Comparison of ENCODE assay signal across 17 cellular contexts in the genomic region with DNA sequence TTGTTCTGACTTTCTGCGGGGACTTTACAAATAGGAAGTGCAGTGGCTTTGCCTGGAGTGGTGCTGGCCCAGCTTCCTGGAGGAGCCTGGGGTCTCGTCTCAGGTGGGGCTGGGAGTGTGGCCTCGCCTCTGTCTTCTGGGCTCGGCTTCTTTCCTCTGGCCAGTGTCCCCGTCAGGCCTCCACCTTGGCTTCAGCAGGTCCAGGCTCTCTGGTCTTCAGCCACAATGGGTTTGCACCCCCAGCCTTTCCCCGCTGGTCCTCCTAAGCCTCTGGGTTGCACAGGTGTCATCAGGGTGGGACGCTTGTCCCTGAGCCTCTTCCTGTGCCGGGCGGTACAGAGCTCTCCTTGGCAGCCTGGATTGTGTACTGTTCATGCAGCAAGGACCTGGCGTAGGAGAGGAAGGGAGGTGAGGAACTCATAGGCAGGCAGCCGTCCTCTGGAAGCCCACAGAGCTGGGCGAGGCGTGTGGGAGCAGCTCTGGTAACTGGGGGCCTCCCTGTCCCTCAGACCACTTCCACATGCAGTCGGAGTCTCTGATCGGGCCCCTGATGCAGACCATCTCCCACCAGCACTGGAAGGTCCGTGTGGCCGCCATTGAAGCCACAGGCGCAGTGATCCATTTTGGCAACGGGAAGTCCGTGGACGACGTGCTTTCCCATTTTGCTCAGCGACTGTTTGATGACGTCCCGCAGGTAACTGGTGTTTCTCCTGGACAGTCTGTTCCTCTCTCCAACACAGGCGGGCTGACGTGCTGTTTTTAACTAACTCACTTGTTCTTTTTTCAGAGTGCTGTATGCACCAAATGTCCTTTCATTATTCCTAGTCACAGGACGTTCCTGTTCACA. TPM values are rescaled to one million over a fixed set of nuclear protein-coding genes. Genes with fewer than 3 reads are reported as not detected.
DNase-seq lines count a peak whose midpoint lies in the region; ATAC-seq and TF ChIP-seq lines count a peak whose summit lies in the region.
"Had no signal": no experiment of that assay in that cellular context is flagged by ENCODE, and none has a peak within 500 bp of the region (broad histone marks: within the 10 kb centered on the region; RNA-seq: fewer than 3 reads in every experiment).

No MANE protein-coding gene starts in this region.

- peaks cover 0 to 53% (median 18%) of the 10 kb centered on the region in 6 donors for H3K36me3 ChIP-seq in spleen

- H3K36me3 Mint-ChIP-seq in activated naive CD4-positive, alpha-beta T cell treated with anti-CD3 and anti-CD28 coated beads, Interleukin-2, amount 50 U/mL, for 24 hours: peaks cover 14% of the 10 kb centered on the region
- H3K36me3 Mint-ChIP-seq in T-helper 17 cell (ENCODE audit: low read depth) (no peaks in the 10 kb centered on the region), memory B cell (peaks cover 7% of the 10 kb centered on the region)

- peak overlapping the region; percentile 24 for H3K4me3 Mint-ChIP-seq in activated naive CD4-positive, alpha-beta T cell treated with anti-CD3 and anti-CD28 coated beads, Interleukin-2, amount 50 U/mL, for 24 hours
- H3K4me3 Mint-ChIP-seq in T-helper 17 cell (peak overlapping the region; percentile 62), memory B cell (peak overlapping the region; percentile 49)

- 86 to 94% (median 91%) methylated on average over 23 to 28 of the region's 28 CpGs for WGBS in spleen, 5 donors

- H3K4me1 Mint-ChIP-seq in activated naive CD4-positive, alpha-beta T cell treated with anti-CD3 and anti-CD28 coated beads, Interleukin-2, amount 50 U/mL, for 24 hours: peaks cover 38% of the 10 kb centered on the region
- peaks cover 8% of the 10 kb centered on the region for H3K4me1 Mint-ChIP-seq in T-helper 17 cell
- H3K4me1 Mint-ChIP-seq in memory B cell: peaks cover 16% of the 10 kb centered on the region

- no peak for TF ChIP-seq CTCF in spleen (IDR thresholded peaks at IDR 0.05 in 8 of 11, conservative IDR thresholded peaks at IDR 0.05 in 3 of 11)

- no peaks in the 10 kb centered on the region for H3K27me3 ChIP-seq in spleen (replicated peaks in 1 of 7)
- H3K27me3 ChIP-seq: esophagus muscularis mucosa had no signal

- H3K27me3 Mint-ChIP-seq in activated naive CD4-positive, alpha-beta T cell treated with anti-CD3 and anti-CD28 coated beads, Interleukin-2, amount 50 U/mL, for 24 hours: no peaks in the 10 kb centered on the region
- no peaks in the 10 kb centered on the region for H3K27me3 Mint-ChIP-seq in T-helper 17 cell
- H3K27me3 Mint-ChIP-seq in memory B cell: no peaks in the 10 kb centered on the region

- no peak for TF ChIP-seq POLR2A in spleen (IDR thresholded peaks at IDR 0.05)

- no peak overlapping the region for H3K4me3 ChIP-seq in spleen
- H3K4me3 ChIP-seq: thoracic aorta had no signal

- H3K9me3 ChIP-seq in T-helper 17 cell (ENCODE audit: control insufficient read depth, low read length, poor library complexity, severe bottlenecking) (no peaks in the 10 kb centered on the region), spleen (peaks cover 2 to 13% (median 10%) of the 10 kb centered on the region in 8 donors)

- intact Hi-C loops in spleen (cut with DNase I; ENCODE audit: low total_unique reads): no loop called here

- H3K9me3 Mint-ChIP-seq in activated naive CD4-positive, alpha-beta T cell treated with anti-CD3 and anti-CD28 coated beads, Interleukin-2, amount 50 U/mL, for 24 hours: no peaks in the 10 kb centered on the region
- H3K9me3 Mint-ChIP-seq in memory B cell: no peaks in the 10 kb centered on the region

- ATAC-seq in T-helper 17 cell (no peak), memory B cell (ENCODE audit: low read depth) (no peak), HG02588 (IDR thresholded peaks at IDR 0.05; ENCODE audit: unreplicated experiment) (no peak)

- peaks cover 6 to 44% (median 28%) of the 10 kb centered on the region in 6 donors for H3K4me1 ChIP-seq in spleen

- H3K27ac ChIP-seq in spleen: no peak overlapping the region
- H3K27ac ChIP-seq: thoracic aorta had no signal

- no peak for DNase-seq in activated naive CD4-positive, alpha-beta T cell treated with anti-CD3 and anti-CD28 coated beads, Interleukin-2, amount 50 U/mL, for 16 hours
- DNase-seq in T-helper 17 cell (no peak), memory B cell (ENCODE audit: low spot score in 2 of 2) (no peak), spleen (peak; percentile 71), ecto neural progenitor cell (ENCODE audit: low spot score) (no peak), NCI-H1436 (lab: John Stamatoyannopoulos, UW) (no peak)
- DNase-seq: activated CD4-positive, alpha-beta T cell treated with anti-CD3 and anti-CD28 coated beads for 1 hour; glutamatergic neuron; mammary epithelial cell; NCI-H1436 treated with DMSO at 0.1 percent for 48 hours; NCI-H345; NK-92 treated with Interleukin-12 subunit alpha and Interleukin-12 subunit beta, amount 100 ng/mL, for 24 hours; stimulated activated CD4-positive, alpha-beta T cell treated with anti-CD3 and anti-CD28 coated beads, Interleukin-2, amount 100 ng/mL, for 48 hours had no signal

- H3K27ac Mint-ChIP-seq in activated naive CD4-positive, alpha-beta T cell treated with anti-CD3 and anti-CD28 coated beads, Interleukin-2, amount 50 U/mL, for 24 hours: peak overlapping the region; percentile 19
- H3K27ac Mint-ChIP-seq in T-helper 17 cell: peak overlapping the region; percentile 43
- H3K27ac Mint-ChIP-seq in memory B cell: no peak overlapping the region

RNA-seq across cellular contexts. Expression of a gene that starts 2.3 kb away (rescaled TPM):
- 10 to 100 TPM in 1 of 2 donors, 1 to 10 TPM in 1; 10.0 to 22.1 TPM for total RNA-seq in T-helper 17 cell
- total RNA-seq in spleen: 10 to 100 TPM; 20.8 to 39.5 (median 23.8) TPM
- polyA plus RNA-seq in spleen: 10 to 100 TPM in 2 of 3 donors, 1 to 10 TPM in 1; 9.9 to 30.2 (median 13.9) TPM

RNA-seq across cellular contexts. Expression of a gene that starts 2.9 kb away (rescaled TPM):
- 10 to 100 TPM; 10.7 to 13.7 TPM for total RNA-seq in T-helper 17 cell
- 10 to 100 TPM; 13.7 to 22.4 (median 21.2) TPM for total RNA-seq in spleen
- polyA plus RNA-seq in spleen: 1 to 10 TPM; 7.5 to 8.4 (median 7.7) TPM
